8 cellular contexts compared by ENCODE assay signal in genomic region chr5:139671096-139671841, GRCh38. TPM values are rescaled to one million over a fixed set of nuclear protein-coding genes. Genes with fewer than 3 reads are reported as not detected.
A peak's percentile ranks its signal among the peaks of the same experiment; 100 is the strongest.
DNase-seq lines count a peak whose midpoint lies in the region; ATAC-seq, FAIRE-seq and TF ChIP-seq lines count a peak whose summit lies in the region.
"Had no signal": no experiment of that assay in that cellular context is flagged by ENCODE, and none has a peak within 500 bp of the region (broad histone marks: within the 10 kb centered on the region; RNA-seq: fewer than 3 reads in every experiment).

No MANE protein-coding gene starts in this region.

- H3K4me3 ChIP-seq in HUES48 (ENCODE audit: low read depth, low read length) (no peak overlapping the region), GM12878 (peak overlapping the region; percentile 26; the same call in 1 of the 2 replicates), lung (no peak overlapping the region)

- peaks cover 90% of the 10 kb centered on the region for H3K79me2 ChIP-seq in GM12878 (ENCODE audit: control insufficient read depth, insufficient read depth, low read length)

- no peak for TF ChIP-seq EP300 in GM12878 (IDR thresholded peaks at IDR 0.05; ENCODE audit: borderline replicate concordance in 1 of 2, control insufficient read depth in 1 of 2, low read depth in 2 of 2, low read length in 2 of 2)

- H3K9me3 Mint-ChIP-seq in type B pancreatic cell, result no peaks in the 10 kb centered on the region

- TF ChIP-seq CTCF in GM12878 (IDR thresholded peaks at IDR 0.05 in 2 of 3, conservative IDR thresholded peaks at IDR 0.05 in 1 of 3; ENCODE audit: control insufficient read depth in 2 of 3, extremely low read depth in 1 of 3, insufficient read depth in 1 of 3, low read depth in 3 of 3, low read length in 3 of 3), result no peak
- no peak for TF ChIP-seq CTCF in lung (IDR thresholded peaks at IDR 0.05; ENCODE audit: control extremely low read depth, extremely low read depth)
- no peak for TF ChIP-seq CTCF in type B pancreatic cell (conservative IDR thresholded peaks at IDR 0.05)

- no peak for TF ChIP-seq POLR2A in GM12878 (IDR thresholded peaks at IDR 0.05; ENCODE audit: low read depth, low read length)

- H3K27me3 ChIP-seq in HUES48 (ENCODE audit: control insufficient read depth, insufficient read depth, low read length) (no peaks in the 10 kb centered on the region), GM12878 (replicated peaks in 1 of 2; ENCODE audit: control insufficient read depth in 2 of 2, insufficient read depth in 2 of 2, low read length in 1 of 2) (no peaks in the 10 kb centered on the region), lung (ENCODE audit: control insufficient read depth, insufficient read depth) (no peaks in the 10 kb centered on the region)

- H3K4me1 ChIP-seq in HUES48 (ENCODE audit: control insufficient read depth, insufficient read depth, low read length) (peaks cover 36% of the 10 kb centered on the region), GM12878 (ENCODE audit: control insufficient read depth, insufficient read depth, low read length) (peaks cover 46% of the 10 kb centered on the region), lung (ENCODE audit: control insufficient read depth in 2 of 2, insufficient read depth in 2 of 2, low read length in 2 of 2) (peaks cover 6 to 37% of the 10 kb centered on the region in 2 donors)

- H2AFZ ChIP-seq in GM12878 (ENCODE audit: control insufficient read depth, low read depth, low read length), result peak overlapping the region; percentile 48; the same call in 1 of the 2 replicates

- H3K36me3 ChIP-seq in HUES48 (ENCODE audit: control insufficient read depth, insufficient read depth, low read length) (no peaks in the 10 kb centered on the region), GM12878 (ENCODE audit: control insufficient read depth in 2 of 2, insufficient read depth in 2 of 2, low read length in 1 of 2) (peaks cover 3 to 4% of the 10 kb centered on the region in 2 experiments), lung (ENCODE audit: control insufficient read depth in 2 of 2, insufficient read depth in 2 of 2, low read length in 2 of 2) (no peaks in the 10 kb centered on the region)
- H3K36me3 ChIP-seq: neutrophil had no signal

- no peak for FAIRE-seq in GM12878 (lab: Jason Lieb, UNC)

- H3K9me3 ChIP-seq in HUES48 (ENCODE audit: control insufficient read depth, insufficient read depth, low read length) (no peaks in the 10 kb centered on the region), GM12878 (replicated peaks; ENCODE audit: control insufficient read depth, insufficient read depth, low read length) (no peaks in the 10 kb centered on the region), lung (ENCODE audit: control insufficient read depth in 2 of 2, insufficient read depth in 1 of 2, low read length in 1 of 2) (no peaks in the 10 kb centered on the region)
- H3K9me3 ChIP-seq: neutrophil had no signal

- no peak overlapping the region for H3K9ac ChIP-seq in HUES48 (ENCODE audit: low read depth, low read length)
- peak overlapping the region; percentile 93 for H3K9ac ChIP-seq in GM12878 (ENCODE audit: control insufficient read depth, insufficient read depth, low read length)

- ATAC-seq in GM12878 (peak; percentile 44), lung (ENCODE audit: insufficient read depth, low FRiP score) (no peak), GM19328 (IDR thresholded peaks at IDR 0.05; ENCODE audit: unreplicated experiment) (no peak)

- POLR2A ChIA-PET in GM12878 (lab: Charles Lee), result interaction anchor here (0.6 to 16.9 kb wide), 12 partner anchors 12 to 84 kb away, joined by 3 to 163 read pairs (median 12); partner anchors contain the start of gene CXXC5

- in situ Hi-C loops in GM12878 (cut with MboI), result no loop called here

- peak overlapping the region; percentile 92 for H3K4me2 ChIP-seq in GM12878 (ENCODE audit: control insufficient read depth, insufficient read depth)

- no peak for DNase-seq in GM12878 (ENCODE audit: low read depth, low spot score)
- DNase-seq in lung (ENCODE audit: low spot score), result no peak
- no peak for DNase-seq in type B pancreatic cell (ENCODE audit: extremely low spot score, unreplicated experiment)
- DNase-seq in NCI-H345 treated with DMSO at 0.1 percent for 48 hours (lab: John Stamatoyannopoulos, UW; ENCODE audit: unreplicated experiment), result no peak
- DNase-seq in NOMO-1 (lab: John Stamatoyannopoulos, UW; ENCODE audit: unreplicated experiment in 2 of 2), result no peak

- SMC1A ChIA-PET in GM12878 (lab: Charles Lee; ENCODE audit: uncharacterized antibody, unreplicated experiment), result interaction anchor here (0.9 to 13.6 kb wide), 10 partner anchors 11 to 251 kb away, joined by 3 to 151 read pairs (median 16); partner anchors contain the start of gene CXXC5

- H3K36me3 Mint-ChIP-seq in type B pancreatic cell, result peaks cover 3% of the 10 kb centered on the region

- intact Hi-C loops in GM12878 (cut with micrococcal nuclease; ENCODE audit: unreplicated experiment), result no loop called here

- RAD21 ChIA-PET in GM12878 (lab: Charles Lee; ENCODE audit: unreplicated experiment), result interaction anchor here (0.6 to 14.6 kb wide), 13 partner anchors 12 to 108 kb away, joined by 3 to 186 read pairs (median 20); partner anchors contain the start of gene CXXC5

- no peak for TF ChIP-seq RAD21 in GM12878 (IDR thresholded peaks at IDR 0.05; ENCODE audit: insufficient read depth, low read depth, low read length)

- peak overlapping the region; percentile 40 for H3K27ac ChIP-seq in HUES48 (ENCODE audit: low read depth, low read length)
- H3K27ac ChIP-seq in GM12878 (ENCODE audit: control insufficient read depth, insufficient read depth), result peak overlapping the region; percentile 99
- peak overlapping the region; percentile 36 to 95 for H3K27ac ChIP-seq in lung (ENCODE audit: low read depth in 1 of 2, low read length in 1 of 2)
- H3K27ac ChIP-seq: neutrophil had no signal

- 10% methylated on average over 17 of the region's 20 CpGs for WGBS in GM12878 (ENCODE audit: insufficient coverage, insufficient replicate concordance, low lambda C conversion rate, missing lambda C conversion rate)
- WGBS in lung, 2 donors, result 27 to 42% methylated on average over 19 to 20 of the region's 20 CpGs

- no peaks in the 10 kb centered on the region for H3K27me3 Mint-ChIP-seq in type B pancreatic cell

- peaks cover 47% of the 10 kb centered on the region for H3K4me1 Mint-ChIP-seq in type B pancreatic cell (ENCODE audit: unreplicated experiment)

- CTCF ChIA-PET in GM12878 (lab: Yijun Ruan, JAX), result interaction anchor here (0.6 to 13.8 kb wide), 17 partner anchors 9 to 607 kb away, joined by 3 to 186 read pairs (median 5); no protein-coding TSS in a partner anchor

- no TSS peak for BruUV-seq in GM12878 (replicated peaks; lab: Mats Ljungman, UMichigan)

- H3K27ac Mint-ChIP-seq in type B pancreatic cell, result no peak overlapping the region

- peaks cover 4% of the 10 kb centered on the region; the same call in 1 of the 2 replicates for H4K20me1 ChIP-seq in GM12878 (ENCODE audit: control insufficient read depth, insufficient read depth)

- H3K4me3 Mint-ChIP-seq in type B pancreatic cell, result peak overlapping the region; percentile 69

TF ChIP-seq in GM12878, 131 proteins besides CTCF, POLR2A, EP300 and RAD21 (continues in another document):
- TF ChIP-seq MXI1 (IDR thresholded peaks at IDR 0.05; ENCODE audit: low read depth, low read length) (no peak), HDGF (IDR thresholded peaks at IDR 0.05) (no peak)
- TF ChIP-seq, protein P1, sequence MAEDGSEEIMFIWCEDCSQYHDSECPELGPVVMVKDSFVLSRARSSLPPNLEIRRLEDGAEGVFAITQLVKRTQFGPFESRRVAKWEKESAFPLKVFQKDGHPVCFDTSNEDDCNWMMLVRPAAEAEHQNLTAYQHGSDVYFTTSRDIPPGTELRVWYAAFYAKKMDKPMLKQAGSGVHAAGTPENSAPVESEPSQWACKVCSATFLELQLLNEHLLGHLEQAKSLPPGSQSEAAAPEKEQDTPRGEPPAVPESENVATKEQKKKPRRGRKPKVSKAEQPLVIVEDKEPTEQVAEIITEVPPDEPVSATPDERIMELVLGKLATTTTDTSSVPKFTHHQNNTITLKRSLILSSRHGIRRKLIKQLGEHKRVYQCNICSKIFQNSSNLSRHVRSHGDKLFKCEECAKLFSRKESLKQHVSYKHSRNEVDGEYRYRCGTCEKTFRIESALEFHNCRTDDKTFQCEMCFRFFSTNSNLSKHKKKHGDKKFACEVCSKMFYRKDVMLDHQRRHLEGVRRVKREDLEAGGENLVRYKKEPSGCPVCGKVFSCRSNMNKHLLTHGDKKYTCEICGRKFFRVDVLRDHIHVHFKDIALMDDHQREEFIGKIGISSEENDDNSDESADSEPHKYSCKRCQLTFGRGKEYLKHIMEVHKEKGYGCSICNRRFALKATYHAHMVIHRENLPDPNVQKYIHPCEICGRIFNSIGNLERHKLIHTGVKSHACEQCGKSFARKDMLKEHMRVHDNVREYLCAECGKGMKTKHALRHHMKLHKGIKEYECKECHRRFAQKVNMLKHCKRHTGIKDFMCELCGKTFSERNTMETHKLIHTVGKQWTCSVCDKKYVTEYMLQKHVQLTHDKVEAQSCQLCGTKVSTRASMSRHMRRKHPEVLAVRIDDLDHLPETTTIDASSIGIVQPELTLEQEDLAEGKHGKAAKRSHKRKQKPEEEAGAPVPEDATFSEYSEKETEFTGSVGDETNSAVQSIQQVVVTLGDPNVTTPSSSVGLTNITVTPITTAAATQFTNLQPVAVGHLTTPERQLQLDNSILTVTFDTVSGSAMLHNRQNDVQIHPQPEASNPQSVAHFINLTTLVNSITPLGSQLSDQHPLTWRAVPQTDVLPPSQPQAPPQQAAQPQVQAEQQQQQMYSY (CRISPR knock-in tag; IDR thresholded peaks at IDR 0.05), result no peak

RNA-seq across cellular contexts. Expression of gene CXXC5, which starts 23.1 kb away (rescaled TPM):
- total RNA-seq in GM12878 (2013; cell fraction: nucleolus; rRNA removed), result 37.6 and 40.4 TPM in 2 replicates
- total RNA-seq in GM12878 (2014; rRNA removed) (71.4 and 90.8 TPM in 2 replicates), GM12878 (2014; rRNA removed; fragmentation: Illumina TruSeq; extraction: Trizol) (24.9 and 26.8 TPM in 2 replicates), GM12878 (2021) (64.2 and 64.4 TPM in 2 replicates), lung (10 to 100 TPM; 26.5 to 39.8 TPM), type B pancreatic cell (ENCODE audit: low replicate concordance) (46.7 and 58.6 TPM in 2 replicates)
- polyA plus RNA-seq in GM12878 (2011; ENCODE audit: low read depth), result 17.9 TPM
- polyA plus RNA-seq in GM12878 (2011; rRNA removed) (55.4 and 57.5 TPM in 2 replicates), GM12878 (2014; fragmentation: Illumina TruSeq; extraction: Trizol) (25.6 and 36.0 TPM in 2 replicates), GM12878 (2014; fragmentation: Nextera tagmentation; extraction: Ambion mirVana) (1 to 10 TPM; 1.8 to 6.0 TPM), GM12878 (2014; rRNA removed) (59.1 and 68.6 TPM in 2 replicates), GM12878 (2016; fragmentation: Nextera tagmentation; extraction: Ambion mirVana) (10 to 100 TPM; 33.8 to 45.4 TPM), lung (10 to 100 TPM; 20.7 to 23.5 TPM)
- polyA plus RNA-seq in GM12878 (2011; cell fraction: cytosol; rRNA removed), result 54.8 and 79.5 TPM in 2 replicates
- 43.4 and 55.0 TPM in 2 replicates for polyA plus RNA-seq in GM12878 (2011; cell fraction: nucleus; rRNA removed)
- polyA plus RNA-seq in GM12878 (2012), result 31.3 and 43.2 TPM in 2 replicates
- 32.3 and 76.6 TPM in 2 replicates for polyA minus RNA-seq in GM12878 (2011; rRNA and poly(A)+ RNA removed)
- 19.3 and 41.6 TPM in 2 replicates for polyA minus RNA-seq in GM12878 (2011; cell fraction: cytosol; rRNA and poly(A)+ RNA removed)
- 25.8 and 43.7 TPM in 2 replicates for polyA minus RNA-seq in GM12878 (2011; cell fraction: nucleus; rRNA and poly(A)+ RNA removed)

Comparison
In these comparisons a context has a peak if more than half of its experiments do, and no peak if none do; other contexts are left out.
1. H3K27ac ChIP-seq: peak in every context shown above with its lines; median percentile 99 in GM12878; 66 in lung; 40 in HUES48.